ENCODE assay signal across 1 cellular context in the genomic region with DNA sequence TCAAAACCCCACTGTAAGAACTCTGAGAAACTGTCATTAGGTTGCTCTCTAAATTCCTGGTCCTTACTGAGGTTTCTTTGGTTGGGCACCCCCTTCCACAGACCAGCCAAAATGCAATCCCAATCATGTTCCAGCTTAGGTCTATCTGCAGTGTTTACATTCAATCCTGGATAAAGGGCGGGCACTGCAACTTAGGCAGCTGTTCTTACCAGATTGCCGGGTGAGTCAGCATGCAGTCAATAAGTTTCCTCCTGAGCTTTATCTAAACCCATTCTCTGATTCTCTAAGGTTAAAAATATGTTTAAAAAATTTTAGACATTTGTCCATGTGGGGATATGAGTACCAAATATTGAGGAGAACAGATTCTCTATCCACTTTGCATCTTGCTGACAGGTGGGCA.
TF ChIP-seq lines count a peak whose summit lies in the region.

No MANE protein-coding gene starts in this region.

TF ChIP-seq in SK-N-SH, 30 proteins besides CTCF, POLR2A, EP300 and RAD21 (continued from another document):
- TF ChIP-seq, protein P1, sequence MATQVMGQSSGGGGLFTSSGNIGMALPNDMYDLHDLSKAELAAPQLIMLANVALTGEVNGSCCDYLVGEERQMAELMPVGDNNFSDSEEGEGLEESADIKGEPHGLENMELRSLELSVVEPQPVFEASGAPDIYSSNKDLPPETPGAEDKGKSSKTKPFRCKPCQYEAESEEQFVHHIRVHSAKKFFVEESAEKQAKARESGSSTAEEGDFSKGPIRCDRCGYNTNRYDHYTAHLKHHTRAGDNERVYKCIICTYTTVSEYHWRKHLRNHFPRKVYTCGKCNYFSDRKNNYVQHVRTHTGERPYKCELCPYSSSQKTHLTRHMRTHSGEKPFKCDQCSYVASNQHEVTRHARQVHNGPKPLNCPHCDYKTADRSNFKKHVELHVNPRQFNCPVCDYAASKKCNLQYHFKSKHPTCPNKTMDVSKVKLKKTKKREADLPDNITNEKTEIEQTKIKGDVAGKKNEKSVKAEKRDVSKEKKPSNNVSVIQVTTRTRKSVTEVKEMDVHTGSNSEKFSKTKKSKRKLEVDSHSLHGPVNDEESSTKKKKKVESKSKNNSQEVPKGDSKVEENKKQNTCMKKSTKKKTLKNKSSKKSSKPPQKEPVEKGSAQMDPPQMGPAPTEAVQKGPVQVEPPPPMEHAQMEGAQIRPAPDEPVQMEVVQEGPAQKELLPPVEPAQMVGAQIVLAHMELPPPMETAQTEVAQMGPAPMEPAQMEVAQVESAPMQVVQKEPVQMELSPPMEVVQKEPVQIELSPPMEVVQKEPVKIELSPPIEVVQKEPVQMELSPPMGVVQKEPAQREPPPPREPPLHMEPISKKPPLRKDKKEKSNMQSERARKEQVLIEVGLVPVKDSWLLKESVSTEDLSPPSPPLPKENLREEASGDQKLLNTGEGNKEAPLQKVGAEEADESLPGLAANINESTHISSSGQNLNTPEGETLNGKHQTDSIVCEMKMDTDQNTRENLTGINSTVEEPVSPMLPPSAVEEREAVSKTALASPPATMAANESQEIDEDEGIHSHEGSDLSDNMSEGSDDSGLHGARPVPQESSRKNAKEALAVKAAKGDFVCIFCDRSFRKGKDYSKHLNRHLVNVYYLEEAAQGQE (IDR thresholded peaks at IDR 0.05; ENCODE audit: low read depth, low read length) = no peak
- TF ChIP-seq SMC3 (IDR thresholded peaks at IDR 0.05; ENCODE audit: low read depth, low read length) = no peak
- no peak for TF ChIP-seq FOXJ3 (CRISPR knock-in tag; IDR thresholded peaks at IDR 0.05)
- TF ChIP-seq TCF12 (IDR thresholded peaks at IDR 0.05) = peak; percentile 53
- TF ChIP-seq MXI1 (IDR thresholded peaks at IDR 0.05; ENCODE audit: low read depth, low read length) = no peak
- TF ChIP-seq ELF1 (IDR thresholded peaks at IDR 0.05) = no peak
- no peak for TF ChIP-seq EZH2phosphoT487 (IDR thresholded peaks at IDR 0.05; ENCODE audit: borderline replicate concordance, low read depth)
- TF ChIP-seq GABPA (IDR thresholded peaks at IDR 0.05; ENCODE audit: low read depth) = no peak
- no peak for TF ChIP-seq SIN3A (IDR thresholded peaks at IDR 0.05; ENCODE audit: borderline replicate concordance, low read depth, low read length)
- TF ChIP-seq, protein P2, sequence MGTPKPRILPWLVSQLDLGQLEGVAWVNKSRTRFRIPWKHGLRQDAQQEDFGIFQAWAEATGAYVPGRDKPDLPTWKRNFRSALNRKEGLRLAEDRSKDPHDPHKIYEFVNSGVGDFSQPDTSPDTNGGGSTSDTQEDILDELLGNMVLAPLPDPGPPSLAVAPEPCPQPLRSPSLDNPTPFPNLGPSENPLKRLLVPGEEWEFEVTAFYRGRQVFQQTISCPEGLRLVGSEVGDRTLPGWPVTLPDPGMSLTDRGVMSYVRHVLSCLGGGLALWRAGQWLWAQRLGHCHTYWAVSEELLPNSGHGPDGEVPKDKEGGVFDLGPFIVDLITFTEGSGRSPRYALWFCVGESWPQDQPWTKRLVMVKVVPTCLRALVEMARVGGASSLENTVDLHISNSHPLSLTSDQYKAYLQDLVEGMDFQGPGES (IDR thresholded peaks at IDR 0.05; ENCODE audit: low read depth, low read length) = no peak
- no peak for TF ChIP-seq YY1 (IDR thresholded peaks at IDR 0.05; ENCODE audit: low read depth)
- no peak for TF ChIP-seq RCOR1 (IDR thresholded peaks at IDR 0.05; ENCODE audit: low read length)
- no peak for TF ChIP-seq CHD2 (IDR thresholded peaks at IDR 0.05; ENCODE audit: low read length, partially characterized antibody)
- TF ChIP-seq GATA2 (CRISPR knock-in tag; IDR thresholded peaks at IDR 0.05) = no peak
- no peak for TF ChIP-seq FOXM1 (IDR thresholded peaks at IDR 0.05; ENCODE audit: low read depth)
- TF ChIP-seq, protein P3, sequence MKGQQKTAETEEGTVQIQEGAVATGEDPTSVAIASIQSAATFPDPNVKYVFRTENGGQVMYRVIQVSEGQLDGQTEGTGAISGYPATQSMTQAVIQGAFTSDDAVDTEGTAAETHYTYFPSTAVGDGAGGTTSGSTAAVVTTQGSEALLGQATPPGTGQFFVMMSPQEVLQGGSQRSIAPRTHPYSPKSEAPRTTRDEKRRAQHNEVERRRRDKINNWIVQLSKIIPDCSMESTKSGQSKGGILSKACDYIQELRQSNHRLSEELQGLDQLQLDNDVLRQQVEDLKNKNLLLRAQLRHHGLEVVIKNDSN (IDR thresholded peaks at IDR 0.05; ENCODE audit: borderline replicate concordance, low read depth) = no peak
- peak; percentile 28; the same call in 1 of the 2 replicates for TF ChIP-seq FOSL2 (IDR thresholded peaks at IDR 0.05; ENCODE audit: borderline replicate concordance, low read depth)
- TF ChIP-seq, protein P4, sequence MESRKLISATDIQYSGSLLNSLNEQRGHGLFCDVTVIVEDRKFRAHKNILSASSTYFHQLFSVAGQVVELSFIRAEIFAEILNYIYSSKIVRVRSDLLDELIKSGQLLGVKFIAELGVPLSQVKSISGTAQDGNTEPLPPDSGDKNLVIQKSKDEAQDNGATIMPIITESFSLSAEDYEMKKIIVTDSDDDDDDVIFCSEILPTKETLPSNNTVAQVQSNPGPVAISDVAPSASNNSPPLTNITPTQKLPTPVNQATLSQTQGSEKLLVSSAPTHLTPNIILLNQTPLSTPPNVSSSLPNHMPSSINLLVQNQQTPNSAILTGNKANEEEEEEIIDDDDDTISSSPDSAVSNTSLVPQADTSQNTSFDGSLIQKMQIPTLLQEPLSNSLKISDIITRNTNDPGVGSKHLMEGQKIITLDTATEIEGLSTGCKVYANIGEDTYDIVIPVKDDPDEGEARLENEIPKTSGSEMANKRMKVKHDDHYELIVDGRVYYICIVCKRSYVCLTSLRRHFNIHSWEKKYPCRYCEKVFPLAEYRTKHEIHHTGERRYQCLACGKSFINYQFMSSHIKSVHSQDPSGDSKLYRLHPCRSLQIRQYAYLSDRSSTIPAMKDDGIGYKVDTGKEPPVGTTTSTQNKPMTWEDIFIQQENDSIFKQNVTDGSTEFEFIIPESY (IDR thresholded peaks at IDR 0.05; ENCODE audit: borderline replicate concordance, low read depth) = no peak
- 0 out of 2 replicates have a peak, but pooled peaks have one; percentile 13 for TF ChIP-seq JUND (IDR thresholded peaks at IDR 0.05)
- TF ChIP-seq RXRA (IDR thresholded peaks at IDR 0.05; ENCODE audit: borderline replicate concordance, low read depth) = no peak
- TF ChIP-seq MEF2A (IDR thresholded peaks at IDR 0.05; ENCODE audit: borderline replicate concordance, low read depth) = no peak
- TF ChIP-seq POLR2AphosphoS5 (IDR thresholded peaks at IDR 0.05; ENCODE audit: low read depth, low read length) = no peak
